Comparison of ENCODE assay signal across 8 cellular contexts in genomic region chr6:44128020-44128917, GRCh38. TPM values are rescaled to one million over a fixed set of nuclear protein-coding genes. Genes with fewer than 3 reads are reported as not detected.
A peak's percentile ranks its signal among the peaks of the same experiment; 100 is the strongest.
DNase-seq lines count a peak whose midpoint lies in the region; ATAC-seq and TF ChIP-seq lines count a peak whose summit lies in the region.

No MANE protein-coding gene starts in this region.

- H3K9me3 Mint-ChIP-seq in activated naive CD4-positive, alpha-beta T cell treated with anti-CD3 and anti-CD28 coated beads for 36 hours = no peaks in the 10 kb centered on the region

- H3K36me3 Mint-ChIP-seq in activated naive CD4-positive, alpha-beta T cell treated with anti-CD3 and anti-CD28 coated beads for 36 hours (ENCODE audit: low read depth) = peaks cover 5% of the 10 kb centered on the region

- H3K9me3 ChIP-seq in Loucy (ENCODE audit: insufficient read depth, low read depth, low read length) = no peaks in the 10 kb centered on the region
- H3K9me3 ChIP-seq in adipocyte (ENCODE audit: control insufficient read depth, low read length) = no peaks in the 10 kb centered on the region
- no peaks in the 10 kb centered on the region for H3K9me3 ChIP-seq in prostate gland

- H3K4me1 Mint-ChIP-seq in activated naive CD4-positive, alpha-beta T cell treated with anti-CD3 and anti-CD28 coated beads for 36 hours (ENCODE audit: low read depth) = peaks cover 32% of the 10 kb centered on the region

- H3K27ac Mint-ChIP-seq in activated naive CD4-positive, alpha-beta T cell treated with anti-CD3 and anti-CD28 coated beads for 36 hours = no peak overlapping the region

- H3K4me3 Mint-ChIP-seq in activated naive CD4-positive, alpha-beta T cell treated with anti-CD3 and anti-CD28 coated beads for 36 hours = peak overlapping the region; percentile 88

- H3K27ac ChIP-seq in prostate gland = peak overlapping the region; percentile 88

- H3K4me3 ChIP-seq in Loucy (ENCODE audit: low read length, poor library complexity, severe bottlenecking) (peak overlapping the region; percentile 81), adipocyte (ENCODE audit: low read length) (peak overlapping the region; percentile 84), prostate gland (peak overlapping the region; percentile 96 to 100)

- intact Hi-C loops in activated naive CD4-positive, alpha-beta T cell treated with anti-CD3 and anti-CD28 coated beads for 36 hours (cut with micrococcal nuclease) = no loop called here
- intact Hi-C loops in left ventricle myocardium superior (cut with micrococcal nuclease) (no loop called here), prostate gland (cut with DNase I) (no loop called here)

- DNase-seq in activated naive CD4-positive, alpha-beta T cell treated with anti-CD3 and anti-CD28 coated beads for 36 hours = no peak
- DNase-seq in activated naive CD4-positive, alpha-beta T cell treated with anti-CD3 and anti-CD28 coated beads, Interleukin-2, amount 50 U/mL, for 16 hours = no peak
- peak; percentile 75 for DNase-seq in adipocyte (ENCODE audit: low read depth)
- peak; percentile 73 for DNase-seq in left ventricle myocardium superior
- DNase-seq in prostate gland (ENCODE audit: low spot score) = peak; percentile 23
- DNase-seq in NCI-H1694 (lab: John Stamatoyannopoulos, UW) = no peak

- ATAC-seq in left ventricle myocardium superior = peak; percentile 63
- ATAC-seq in GM18519 (IDR thresholded peaks at IDR 0.05; ENCODE audit: low FRiP score, unreplicated experiment) = no peak

- peaks cover 37% of the 10 kb centered on the region for H3K79me2 ChIP-seq in Loucy (ENCODE audit: insufficient read depth, low read length)

- H3K27me3 Mint-ChIP-seq in activated naive CD4-positive, alpha-beta T cell treated with anti-CD3 and anti-CD28 coated beads for 36 hours (ENCODE audit: low read depth) = no peaks in the 10 kb centered on the region

- no peaks in the 10 kb centered on the region for H3F3A ChIP-seq in Loucy (ENCODE audit: low read depth)

- TF ChIP-seq CTCF in Loucy (conservative IDR thresholded peaks at IDR 0.05; ENCODE audit: low read length) (no peak), prostate gland (IDR thresholded peaks at IDR 0.05) (peak in 2 of 4 experiments; percentile 40 to 42)

- peak overlapping the region; percentile 86 for H3K4me2 ChIP-seq in Loucy (ENCODE audit: low read depth, low read length, poor library complexity, severe bottlenecking)

- H3K9me2 ChIP-seq in Loucy (replicated peaks; ENCODE audit: low read depth, low read length) = no peaks in the 10 kb centered on the region

- H4K20me1 ChIP-seq in Loucy (ENCODE audit: insufficient read depth, low read length, poor library complexity, severe bottlenecking) = peaks cover 36% of the 10 kb centered on the region

- H3K27me3 ChIP-seq in Loucy (ENCODE audit: insufficient read depth, low read length, poor library complexity, severe bottlenecking) = no peaks in the 10 kb centered on the region
- H3K27me3 ChIP-seq in adipocyte (replicated peaks; ENCODE audit: control insufficient read depth, insufficient read depth, low read length) = no peaks in the 10 kb centered on the region
- H3K27me3 ChIP-seq in prostate gland (replicated peaks; ENCODE audit: insufficient read depth) = no peaks in the 10 kb centered on the region

- H3K9ac ChIP-seq in Loucy (ENCODE audit: low read depth, low read length, poor library complexity, severe bottlenecking) = peak overlapping the region; percentile 80
- H3K9ac ChIP-seq in adipocyte (ENCODE audit: low read length) = peak overlapping the region; percentile 91

- TF ChIP-seq POLR2A in prostate gland (IDR thresholded peaks at IDR 0.05) = no peak

- H3K36me3 ChIP-seq in Loucy (ENCODE audit: insufficient read depth, low read length) (no peaks in the 10 kb centered on the region), adipocyte (ENCODE audit: control insufficient read depth, insufficient read depth, low read length, severe bottlenecking) (no peaks in the 10 kb centered on the region), prostate gland (no peaks in the 10 kb centered on the region)

- 6% methylated on average over 49 of the region's 49 CpGs for WGBS in prostate gland

- H3K4me1 ChIP-seq in Loucy (ENCODE audit: insufficient read depth, low read length, poor library complexity, severe bottlenecking) (peaks cover 40% of the 10 kb centered on the region), adipocyte (ENCODE audit: control insufficient read depth, insufficient read depth, low read length) (peaks cover 35% of the 10 kb centered on the region), prostate gland (replicated peaks) (peaks cover 20% of the 10 kb centered on the region)

- H2AFZ ChIP-seq in Loucy (ENCODE audit: low read length) = peak overlapping the region; percentile 95

- CTCF ChIA-PET in activated naive CD4-positive, alpha-beta T cell treated with anti-CD3 and anti-CD28 coated beads for 36 hours (lab: Charles Lee) = interaction anchor here (0.6 to 1.2 kb wide), 5 partner anchors 13 to 128 kb away, joined by 3 to 4 read pairs (median 3); no protein-coding TSS in a partner anchor

RNA-seq across cellular contexts. Expression of gene TMEM63B, which starts 0.9 kb away (rescaled TPM):
- total RNA-seq in activated naive CD4-positive, alpha-beta T cell treated with anti-CD3 and anti-CD28 coated beads for 36 hours = 1 to 10 TPM; 7.8 to 8.3 TPM
- total RNA-seq in left ventricle myocardium superior (47.3 TPM), prostate gland (100 to 1,000 TPM in 1 of 2 donors, 10 to 100 TPM in 1; 50.9 to 113 TPM)

RNA-seq across cellular contexts. Expression of gene MRPL14, which starts 1.0 kb away (rescaled TPM):
- 10 to 100 TPM; 40.9 to 41.0 TPM for total RNA-seq in activated naive CD4-positive, alpha-beta T cell treated with anti-CD3 and anti-CD28 coated beads for 36 hours
- 38.8 TPM for total RNA-seq in left ventricle myocardium superior
- 10 to 100 TPM; 35.7 to 48.1 TPM for total RNA-seq in prostate gland

RNA-seq across cellular contexts. Expression of gene CAPN11, which starts 30.4 kb away (rescaled TPM):
- total RNA-seq in activated naive CD4-positive, alpha-beta T cell treated with anti-CD3 and anti-CD28 coated beads for 36 hours = not detected
- 0.40 TPM for total RNA-seq in left ventricle myocardium superior
- 1 to 10 TPM in 1 of 2 donors, not detected in 1; 5.9 TPM for total RNA-seq in prostate gland

Comparison
In these comparisons a context has a peak if more than half of its experiments do, and no peak if none do; other contexts are left out.
1. DNase-seq: peak in adipocyte (single experiment), left ventricle myocardium superior (single experiment) and prostate gland (single experiment); none in activated naive CD4-positive, alpha-beta T cell treated with anti-CD3 and anti-CD28 coated beads for 36 hours (single experiment), activated naive CD4-positive, alpha-beta T cell treated with anti-CD3 and anti-CD28 coated beads, Interleukin-2, amount 50 U/mL, for 16 hours (single experiment) and NCI-H1694 (single experiment).
2. Peak in every context shown above with its lines, with median percentiles within 50 percentile points of each other: H3K4me3 ChIP-seq.